Comparison of ENCODE assay signal across 23 cellular contexts in the genomic region with DNA sequence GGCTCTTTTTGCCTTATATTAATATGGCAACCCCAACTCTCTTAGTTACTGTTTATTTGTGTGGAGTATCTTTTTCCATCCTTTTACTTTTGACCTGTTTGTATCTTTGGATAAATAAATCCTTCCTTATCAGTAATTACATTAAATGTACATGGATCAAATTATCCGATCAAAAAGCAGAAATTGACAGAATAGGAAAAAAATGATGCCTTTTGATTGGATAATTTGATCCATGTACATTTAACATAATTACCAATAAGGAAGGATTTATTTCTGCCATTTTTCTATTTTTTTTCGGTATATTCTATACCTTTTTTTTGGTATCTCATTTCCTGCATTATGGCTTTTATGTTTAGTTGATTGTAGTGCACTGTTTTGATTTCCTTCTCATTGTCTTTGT.
"Had no signal": no experiment of that assay in that cellular context is flagged by ENCODE, and none has a peak within 500 bp of the region (broad histone marks: within the 10 kb centered on the region; RNA-seq: fewer than 3 reads in every experiment).

No MANE protein-coding gene starts in this region.

- H3K27me3 ChIP-seq: SJSA1 had no signal

- DNase-seq: Karpas-422, KG1, MM.1S, NCI-H1092 treated with DMSO at 0.1 percent for 48 hours, NCI-H1436, NCI-H187, NCI-H2029, NCI-H2081 treated with DMSO at 0.1 percent for 48 hours, NCI-H2171, NCI-H226, NCI-H446, NCI-H510A, NCI-H524 treated with DMSO at 0.1 percent for 48 hours, NCI-H69, NCI-H774, Right ventricle myocardium superior, RPMI8226, SIG-M5 had no signal

- H3K4me1 ChIP-seq: SJSA1 had no signal

- FAIRE-seq: HTR-8/SVneo, RCC 7860 had no signal

- H3K9me3 ChIP-seq: SJSA1 had no signal

- H3K4me3 ChIP-seq: SJSA1, SK-N-MC had no signal

- H3K27ac ChIP-seq: HL-60, SJSA1, SK-N-MC had no signal
